Comparison of ENCODE assay signal across 8 cellular contexts in the genomic region with DNA sequence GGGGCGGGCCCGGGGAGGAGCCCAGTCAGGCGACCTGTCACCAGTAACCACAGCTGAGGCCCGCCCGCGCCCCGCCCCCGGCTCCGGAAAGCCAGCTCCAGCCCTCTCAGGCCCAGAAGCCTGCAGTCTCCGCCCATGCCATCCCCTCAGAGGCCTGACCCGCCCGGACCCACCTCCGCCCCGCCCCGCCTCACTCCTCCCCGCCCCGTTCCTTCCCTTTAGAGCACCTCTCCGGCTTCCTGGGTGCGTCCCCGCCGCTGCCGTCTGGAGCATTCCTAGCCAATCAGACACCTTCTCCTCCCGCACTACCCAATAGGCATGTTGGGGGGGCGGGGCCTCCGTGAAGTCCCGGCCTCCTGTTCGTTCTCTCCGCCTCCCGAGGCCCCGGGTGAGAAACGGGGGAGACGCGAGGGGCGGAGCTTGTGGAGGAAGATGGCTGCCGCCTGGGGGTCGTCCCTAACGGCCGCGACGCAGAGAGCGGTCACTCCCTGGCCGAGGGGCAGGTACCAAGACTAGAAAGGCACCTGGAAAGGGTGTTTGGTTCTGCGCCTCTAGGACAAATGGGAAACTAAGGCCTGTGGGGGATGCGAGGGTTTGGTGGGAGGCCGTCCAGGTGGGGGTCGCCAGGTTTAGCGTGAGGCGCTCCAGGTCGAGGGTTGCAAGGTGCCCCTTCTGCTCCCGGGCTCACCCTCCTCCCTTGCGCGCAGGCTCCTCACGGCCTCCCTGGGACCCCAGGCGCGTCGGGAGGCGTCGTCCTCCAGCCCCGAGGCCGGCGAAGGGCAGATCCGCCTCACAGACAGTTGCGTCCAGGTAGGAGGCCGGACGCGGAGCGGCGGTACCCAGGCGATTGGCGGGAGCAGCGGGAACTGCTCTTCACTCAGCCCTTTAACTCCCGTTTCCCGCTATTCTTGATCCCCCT. TPM values are rescaled to one million over a fixed set of nuclear protein-coding genes. Genes with fewer than 3 reads are reported as not detected.
DNase-seq lines count a peak whose midpoint lies in the region; ATAC-seq, FAIRE-seq and TF ChIP-seq lines count a peak whose summit lies in the region.

A gene with protein sequence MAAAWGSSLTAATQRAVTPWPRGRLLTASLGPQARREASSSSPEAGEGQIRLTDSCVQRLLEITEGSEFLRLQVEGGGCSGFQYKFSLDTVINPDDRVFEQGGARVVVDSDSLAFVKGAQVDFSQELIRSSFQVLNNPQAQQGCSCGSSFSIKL (plus strand): TSS at position 423 of the 919 bp plus-strand sequence. CDS start 10 bp downstream, at position 433.

- H3K9me3 ChIP-seq in breast epithelium = no peaks in the 10 kb centered on the region
- H3K9me3 ChIP-seq in iPS-20b (ENCODE audit: insufficient read depth, low read depth, low read length) = no peaks in the 10 kb centered on the region
- no peaks in the 10 kb centered on the region for H3K9me3 ChIP-seq in small intestine (ENCODE audit: control insufficient read depth, low read depth)

- H3K4me1 ChIP-seq in ACC112 (ENCODE audit: control insufficient read depth, insufficient read depth, low read length, unreplicated experiment) (peaks cover 37% of the 10 kb centered on the region), breast epithelium (peaks cover 0 to 13% of the 10 kb centered on the region in 2 donors), iPS-20b (ENCODE audit: insufficient read depth, low read length) (peaks cover 5% of the 10 kb centered on the region; the same call in 1 of the 2 replicates), small intestine (ENCODE audit: control insufficient read depth in 2 of 2, insufficient read depth in 1 of 2, low read depth in 1 of 2, low read length in 1 of 2) (peaks cover 5 to 6% of the 10 kb centered on the region in 2 donors)

- peaks cover 39% of the 10 kb centered on the region for H3K79me2 ChIP-seq in ACC112 (ENCODE audit: control insufficient read depth, insufficient read depth, low read length, unreplicated experiment)

- TF ChIP-seq CTCF in VCaP (conservative IDR thresholded peaks at IDR 0.05) = no peak
- TF ChIP-seq CTCF in breast epithelium (IDR thresholded peaks at IDR 0.05) = peak in 2 of 3 donors; percentile 7 to 12

- H3K27me3 ChIP-seq in ACC112 (ENCODE audit: insufficient read depth, low read length) (no peaks in the 10 kb centered on the region), breast epithelium (no peaks in the 10 kb centered on the region), iPS-20b (ENCODE audit: insufficient read depth, low read length) (peaks cover 4% of the 10 kb centered on the region; the same call in 1 of the 2 replicates), small intestine (ENCODE audit: control insufficient read depth in 2 of 2, insufficient read depth in 2 of 2, low read length in 2 of 2) (no peaks in the 10 kb centered on the region)

- DNase-seq in NCI-H2196 treated with DMSO at 0.1 percent for 48 hours (lab: John Stamatoyannopoulos, UW; ENCODE audit: unreplicated experiment) = peak; percentile 98
- DNase-seq in breast epithelium (ENCODE audit: low spot score in 2 of 2) = peak; percentile 100
- peak; percentile 100 for DNase-seq in small intestine

- H3K36me3 ChIP-seq in ACC112 (ENCODE audit: insufficient read depth, low read length) (no peaks in the 10 kb centered on the region), breast epithelium (no peaks in the 10 kb centered on the region), iPS-20b (ENCODE audit: insufficient read depth, low read depth, low read length) (peaks cover 20% of the 10 kb centered on the region), small intestine (ENCODE audit: control insufficient read depth in 2 of 2, insufficient read depth in 2 of 2, low read length in 2 of 2) (no peaks in the 10 kb centered on the region)

- FAIRE-seq in small intestine (lab: Jason Lieb, UNC) = no peak

- intact Hi-C loops in breast epithelium (cut with DNase I; ENCODE audit: low total_unique reads) = no loop called here

- H3K9ac ChIP-seq in iPS-20b (ENCODE audit: low read depth, low read length) = peak within 1 kb of the TSS; percentile 90

- TF ChIP-seq POLR2A in breast epithelium (IDR thresholded peaks at IDR 0.05) = peak; percentile 75

- peak within 1 kb of the TSS; percentile 92 for H2AFZ ChIP-seq in ACC112 (ENCODE audit: low read length, unreplicated experiment)

- ATAC-seq in GM18870 (IDR thresholded peaks at IDR 0.05; ENCODE audit: unreplicated experiment) = peak; percentile 85
- peak; percentile 87 for ATAC-seq in HG03135 (IDR thresholded peaks at IDR 0.05; ENCODE audit: unreplicated experiment)

- WGBS in small intestine, 3 donors = 0 to 1% (median 0%) methylated on average over 57 to 73 of the region's 73 CpGs

- peak within 1 kb of the TSS; percentile 97 for H3K4me3 ChIP-seq in ACC112 (ENCODE audit: low read depth, low read length)
- peak within 1 kb of the TSS; percentile 88 to 94 (median 92) for H3K4me3 ChIP-seq in breast epithelium
- H3K4me3 ChIP-seq in iPS-20b (ENCODE audit: low read length) = peak within 1 kb of the TSS; percentile 90
- peak within 1 kb of the TSS; percentile 80 to 89 for H3K4me3 ChIP-seq in small intestine (ENCODE audit: low read depth in 1 of 2, low read length in 2 of 2)

- H3K27ac ChIP-seq in ACC112 (ENCODE audit: low read depth, low read length) (peak within 1 kb of the TSS; percentile 56; the same call in 1 of the 2 replicates), VCaP (peak within 1 kb of the TSS; percentile 78), breast epithelium (peak within 1 kb of the TSS; percentile 92 to 98), iPS-20b (ENCODE audit: low read length) (peak within 1 kb of the TSS; percentile 90), small intestine (ENCODE audit: low read depth in 1 of 2, low read length in 1 of 2) (peak within 1 kb of the TSS; percentile 89 to 97)

RNA-seq across cellular contexts. Expression of the gene that starts here (rescaled TPM):
- 10 to 100 TPM; 17.3 to 31.8 (median 21.3) TPM for total RNA-seq in breast epithelium
- polyA plus RNA-seq in small intestine = 10 to 100 TPM; 23.4 to 30.3 (median 25.3) TPM

Comparison
In these comparisons a context has a peak if more than half of its experiments do, and no peak if none do; other contexts are left out.
1. Peak in every context shown above with its lines: DNase-seq, ATAC-seq, H3K4me3 ChIP-seq and H3K27ac ChIP-seq.